ENCODE assay signal across 1 cellular context in the genomic region with DNA sequence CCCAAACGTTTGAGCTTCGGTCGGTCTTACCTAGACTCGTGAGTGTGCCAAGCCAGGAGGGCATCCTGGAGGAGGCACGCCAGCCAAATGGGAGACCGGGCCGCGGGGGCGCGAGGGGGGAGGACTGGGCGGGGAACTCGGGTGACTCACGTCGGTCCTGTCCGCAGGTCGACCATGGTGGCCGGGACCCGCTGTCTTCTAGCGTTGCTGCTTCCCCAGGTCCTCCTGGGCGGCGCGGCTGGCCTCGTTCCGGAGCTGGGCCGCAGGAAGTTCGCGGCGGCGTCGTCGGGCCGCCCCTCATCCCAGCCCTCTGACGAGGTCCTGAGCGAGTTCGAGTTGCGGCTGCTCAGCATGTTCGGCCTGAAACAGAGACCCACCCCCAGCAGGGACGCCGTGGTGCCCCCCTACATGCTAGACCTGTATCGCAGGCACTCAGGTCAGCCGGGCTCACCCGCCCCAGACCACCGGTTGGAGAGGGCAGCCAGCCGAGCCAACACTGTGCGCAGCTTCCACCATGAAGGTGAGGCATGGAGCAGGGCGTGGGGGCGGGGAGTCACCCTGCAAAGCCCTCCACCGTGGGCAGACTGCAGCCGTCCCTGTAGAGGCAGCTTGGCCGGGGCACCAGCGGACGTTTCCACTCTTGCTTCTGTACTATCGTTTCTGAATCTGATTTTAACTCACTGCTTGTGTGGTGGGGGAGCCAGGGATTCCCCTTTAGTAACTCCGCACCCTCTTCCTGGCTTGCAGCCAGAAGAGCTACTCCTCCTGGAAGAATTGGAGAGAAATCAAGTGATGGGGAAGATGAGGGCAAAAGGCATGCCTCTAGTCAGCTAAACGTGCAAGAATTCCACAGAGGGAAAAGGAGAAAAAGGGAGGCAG.
TF ChIP-seq lines count a peak whose summit lies in the region.

No MANE protein-coding gene starts in this region.

TF ChIP-seq in GM12878, 131 proteins besides CTCF, POLR2A, EP300 and RAD21 (continued from another document):
- no peak for TF ChIP-seq SIN3A (IDR thresholded peaks at IDR 0.05; ENCODE audit: low read depth, low read length)
- no peak for TF ChIP-seq PAX8 (IDR thresholded peaks at IDR 0.05)
- no peak for TF ChIP-seq GABPA (IDR thresholded peaks at IDR 0.05; ENCODE audit: low read depth)
- no peak for TF ChIP-seq TBL1XR1 (IDR thresholded peaks at IDR 0.05; ENCODE audit: low read depth, low read length)
- TF ChIP-seq POLR2AphosphoS2 (IDR thresholded peaks at IDR 0.05; ENCODE audit: low read depth, low read length) = no peak
- no peak for TF ChIP-seq JUNB (IDR thresholded peaks at IDR 0.05)
- TF ChIP-seq HDGF (IDR thresholded peaks at IDR 0.05) = 0 out of 2 replicates have a peak, but pooled peaks have one; percentile 38
- TF ChIP-seq GATAD2B (conservative IDR thresholded peaks at IDR 0.05; ENCODE audit: low read depth) = no peak
- TF ChIP-seq CBX3 (IDR thresholded peaks at IDR 0.05; ENCODE audit: borderline replicate concordance, low read depth) = no peak
- no peak for TF ChIP-seq CBX5 (IDR thresholded peaks at IDR 0.05; ENCODE audit: low read depth)
- TF ChIP-seq DPF2 (IDR thresholded peaks at IDR 0.05) = 0 out of 2 replicates have a peak, but pooled peaks have one; percentile 32
- no peak for TF ChIP-seq SREBF2 (IDR thresholded peaks at IDR 0.05; ENCODE audit: low read length)
- TF ChIP-seq, protein P1, sequence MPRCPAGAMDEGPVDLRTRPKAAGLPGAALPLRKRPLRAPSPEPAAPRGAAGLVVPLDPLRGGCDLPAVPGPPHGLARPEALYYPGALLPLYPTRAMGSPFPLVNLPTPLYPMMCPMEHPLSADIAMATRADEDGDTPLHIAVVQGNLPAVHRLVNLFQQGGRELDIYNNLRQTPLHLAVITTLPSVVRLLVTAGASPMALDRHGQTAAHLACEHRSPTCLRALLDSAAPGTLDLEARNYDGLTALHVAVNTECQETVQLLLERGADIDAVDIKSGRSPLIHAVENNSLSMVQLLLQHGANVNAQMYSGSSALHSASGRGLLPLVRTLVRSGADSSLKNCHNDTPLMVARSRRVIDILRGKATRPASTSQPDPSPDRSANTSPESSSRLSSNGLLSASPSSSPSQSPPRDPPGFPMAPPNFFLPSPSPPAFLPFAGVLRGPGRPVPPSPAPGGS (IDR thresholded peaks at IDR 0.05; ENCODE audit: borderline replicate concordance, insufficient read depth, low read depth, low read length, poor library complexity, severe bottlenecking) = no peak
- no peak for TF ChIP-seq RAD51 (IDR thresholded peaks at IDR 0.05)
- TF ChIP-seq BHLHE40 (IDR thresholded peaks at IDR 0.05; ENCODE audit: borderline replicate concordance in 1 of 2, low read depth in 2 of 2, low read length in 1 of 2) = no peak; a peak in 1 of 4 replicates
- TF ChIP-seq SP1 (IDR thresholded peaks at IDR 0.05; ENCODE audit: low read depth, low read length) = no peak
- peak; percentile 80 for TF ChIP-seq SMARCA5 (IDR thresholded peaks at IDR 0.05)
- TF ChIP-seq IKZF1 (conservative IDR thresholded peaks at IDR 0.05) = peak; percentile 50
- no peak for TF ChIP-seq MEF2B (IDR thresholded peaks at IDR 0.05; ENCODE audit: partially characterized antibody, poor library complexity, severe bottlenecking)
- TF ChIP-seq ZNF24 (IDR thresholded peaks at IDR 0.05) = 0 out of 2 replicates have a peak, but pooled peaks have one; percentile 10
- TF ChIP-seq, protein P2, sequence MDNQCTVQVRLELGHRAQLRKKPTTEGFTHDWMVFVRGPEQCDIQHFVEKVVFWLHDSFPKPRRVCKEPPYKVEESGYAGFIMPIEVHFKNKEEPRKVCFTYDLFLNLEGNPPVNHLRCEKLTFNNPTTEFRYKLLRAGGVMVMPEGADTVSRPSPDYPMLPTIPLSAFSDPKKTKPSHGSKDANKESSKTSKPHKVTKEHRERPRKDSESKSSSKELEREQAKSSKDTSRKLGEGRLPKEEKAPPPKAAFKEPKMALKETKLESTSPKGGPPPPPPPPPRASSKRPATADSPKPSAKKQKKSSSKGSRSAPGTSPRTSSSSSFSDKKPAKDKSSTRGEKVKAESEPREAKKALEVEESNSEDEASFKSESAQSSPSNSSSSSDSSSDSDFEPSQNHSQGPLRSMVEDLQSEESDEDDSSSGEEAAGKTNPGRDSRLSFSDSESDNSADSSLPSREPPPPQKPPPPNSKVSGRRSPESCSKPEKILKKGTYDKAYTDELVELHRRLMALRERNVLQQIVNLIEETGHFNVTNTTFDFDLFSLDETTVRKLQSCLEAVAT (IDR thresholded peaks at IDR 0.05) = no peak
- peak; percentile 56 for TF ChIP-seq NR2F1 (conservative IDR thresholded peaks at IDR 0.05)
- TF ChIP-seq, protein P3, sequence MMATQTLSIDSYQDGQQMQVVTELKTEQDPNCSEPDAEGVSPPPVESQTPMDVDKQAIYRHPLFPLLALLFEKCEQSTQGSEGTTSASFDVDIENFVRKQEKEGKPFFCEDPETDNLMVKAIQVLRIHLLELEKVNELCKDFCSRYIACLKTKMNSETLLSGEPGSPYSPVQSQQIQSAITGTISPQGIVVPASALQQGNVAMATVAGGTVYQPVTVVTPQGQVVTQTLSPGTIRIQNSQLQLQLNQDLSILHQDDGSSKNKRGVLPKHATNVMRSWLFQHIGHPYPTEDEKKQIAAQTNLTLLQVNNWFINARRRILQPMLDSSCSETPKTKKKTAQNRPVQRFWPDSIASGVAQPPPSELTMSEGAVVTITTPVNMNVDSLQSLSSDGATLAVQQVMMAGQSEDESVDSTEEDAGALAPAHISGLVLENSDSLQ (IDR thresholded peaks at IDR 0.05) = no peak
- no peak for TF ChIP-seq MTA3 (IDR thresholded peaks at IDR 0.05; ENCODE audit: borderline replicate concordance, low read length)
- peak; percentile 75 for TF ChIP-seq SMAD1 (IDR thresholded peaks at IDR 0.05; ENCODE audit: low read depth, partially characterized antibody)
- TF ChIP-seq SRF (IDR thresholded peaks at IDR 0.05; ENCODE audit: low read depth in 2 of 2, low read length in 2 of 2) = no peak
- TF ChIP-seq, protein P4, sequence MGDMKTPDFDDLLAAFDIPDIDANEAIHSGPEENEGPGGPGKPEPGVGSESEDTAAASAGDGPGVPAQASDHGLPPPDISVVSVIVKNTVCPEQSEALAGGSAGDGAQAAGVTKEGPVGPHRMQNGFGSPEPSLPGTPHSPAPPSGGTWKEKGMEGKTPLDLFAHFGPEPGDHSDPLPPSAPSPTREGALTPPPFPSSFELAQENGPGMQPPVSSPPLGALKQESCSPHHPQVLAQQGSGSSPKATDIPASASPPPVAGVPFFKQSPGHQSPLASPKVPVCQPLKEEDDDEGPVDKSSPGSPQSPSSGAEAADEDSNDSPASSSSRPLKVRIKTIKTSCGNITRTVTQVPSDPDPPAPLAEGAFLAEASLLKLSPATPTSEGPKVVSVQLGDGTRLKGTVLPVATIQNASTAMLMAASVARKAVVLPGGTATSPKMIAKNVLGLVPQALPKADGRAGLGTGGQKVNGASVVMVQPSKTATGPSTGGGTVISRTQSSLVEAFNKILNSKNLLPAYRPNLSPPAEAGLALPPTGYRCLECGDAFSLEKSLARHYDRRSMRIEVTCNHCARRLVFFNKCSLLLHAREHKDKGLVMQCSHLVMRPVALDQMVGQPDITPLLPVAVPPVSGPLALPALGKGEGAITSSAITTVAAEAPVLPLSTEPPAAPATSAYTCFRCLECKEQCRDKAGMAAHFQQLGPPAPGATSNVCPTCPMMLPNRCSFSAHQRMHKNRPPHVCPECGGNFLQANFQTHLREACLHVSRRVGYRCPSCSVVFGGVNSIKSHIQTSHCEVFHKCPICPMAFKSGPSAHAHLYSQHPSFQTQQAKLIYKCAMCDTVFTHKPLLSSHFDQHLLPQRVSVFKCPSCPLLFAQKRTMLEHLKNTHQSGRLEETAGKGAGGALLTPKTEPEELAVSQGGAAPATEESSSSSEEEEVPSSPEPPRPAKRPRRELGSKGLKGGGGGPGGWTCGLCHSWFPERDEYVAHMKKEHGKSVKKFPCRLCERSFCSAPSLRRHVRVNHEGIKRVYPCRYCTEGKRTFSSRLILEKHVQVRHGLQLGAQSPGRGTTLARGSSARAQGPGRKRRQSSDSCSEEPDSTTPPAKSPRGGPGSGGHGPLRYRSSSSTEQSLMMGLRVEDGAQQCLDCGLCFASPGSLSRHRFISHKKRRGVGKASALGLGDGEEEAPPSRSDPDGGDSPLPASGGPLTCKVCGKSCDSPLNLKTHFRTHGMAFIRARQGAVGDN (IDR thresholded peaks at IDR 0.05) = peak; percentile 17; the same call in 1 of the 2 replicates
- TF ChIP-seq HCFC1 (IDR thresholded peaks at IDR 0.05; ENCODE audit: low read length) = no peak
- TF ChIP-seq, protein P5, sequence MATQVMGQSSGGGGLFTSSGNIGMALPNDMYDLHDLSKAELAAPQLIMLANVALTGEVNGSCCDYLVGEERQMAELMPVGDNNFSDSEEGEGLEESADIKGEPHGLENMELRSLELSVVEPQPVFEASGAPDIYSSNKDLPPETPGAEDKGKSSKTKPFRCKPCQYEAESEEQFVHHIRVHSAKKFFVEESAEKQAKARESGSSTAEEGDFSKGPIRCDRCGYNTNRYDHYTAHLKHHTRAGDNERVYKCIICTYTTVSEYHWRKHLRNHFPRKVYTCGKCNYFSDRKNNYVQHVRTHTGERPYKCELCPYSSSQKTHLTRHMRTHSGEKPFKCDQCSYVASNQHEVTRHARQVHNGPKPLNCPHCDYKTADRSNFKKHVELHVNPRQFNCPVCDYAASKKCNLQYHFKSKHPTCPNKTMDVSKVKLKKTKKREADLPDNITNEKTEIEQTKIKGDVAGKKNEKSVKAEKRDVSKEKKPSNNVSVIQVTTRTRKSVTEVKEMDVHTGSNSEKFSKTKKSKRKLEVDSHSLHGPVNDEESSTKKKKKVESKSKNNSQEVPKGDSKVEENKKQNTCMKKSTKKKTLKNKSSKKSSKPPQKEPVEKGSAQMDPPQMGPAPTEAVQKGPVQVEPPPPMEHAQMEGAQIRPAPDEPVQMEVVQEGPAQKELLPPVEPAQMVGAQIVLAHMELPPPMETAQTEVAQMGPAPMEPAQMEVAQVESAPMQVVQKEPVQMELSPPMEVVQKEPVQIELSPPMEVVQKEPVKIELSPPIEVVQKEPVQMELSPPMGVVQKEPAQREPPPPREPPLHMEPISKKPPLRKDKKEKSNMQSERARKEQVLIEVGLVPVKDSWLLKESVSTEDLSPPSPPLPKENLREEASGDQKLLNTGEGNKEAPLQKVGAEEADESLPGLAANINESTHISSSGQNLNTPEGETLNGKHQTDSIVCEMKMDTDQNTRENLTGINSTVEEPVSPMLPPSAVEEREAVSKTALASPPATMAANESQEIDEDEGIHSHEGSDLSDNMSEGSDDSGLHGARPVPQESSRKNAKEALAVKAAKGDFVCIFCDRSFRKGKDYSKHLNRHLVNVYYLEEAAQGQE (IDR thresholded peaks at IDR 0.05; ENCODE audit: low read depth, low read length) = no peak
- no peak for TF ChIP-seq BRCA1 (IDR thresholded peaks at IDR 0.05; ENCODE audit: low read depth, low read length)
- TF ChIP-seq TCF7 (IDR thresholded peaks at IDR 0.05; ENCODE audit: borderline replicate concordance) = no peak
